30 cellular contexts compared by ENCODE assay signal in genomic region chr11:19996591-19996990, GRCh38.
DNase-seq lines count a peak whose midpoint lies in the region; ATAC-seq, FAIRE-seq and TF ChIP-seq lines count a peak whose summit lies in the region.
"Had no signal": no experiment of that assay in that cellular context is flagged by ENCODE, and none has a peak within 500 bp of the region (broad histone marks: within the 10 kb centered on the region; RNA-seq: fewer than 3 reads in every experiment).

No MANE protein-coding gene starts in this region.

- H4K20me1 ChIP-seq in Karpas-422 (ENCODE audit: insufficient read depth, low read depth, low read length), result no peaks in the 10 kb centered on the region

- POLR2A ChIA-PET in A549 (lab: Yijun Ruan, JAX), result no interaction called here

- no peak overlapping the region for H3K4me3 Mint-ChIP-seq in Calu3 (ENCODE audit: low read depth, unreplicated experiment)
- no peak overlapping the region for H3K4me3 Mint-ChIP-seq in nephron
- H3K4me3 Mint-ChIP-seq: B cell; CD8-positive, alpha-beta T cell had no signal

- intact Hi-C loops in Calu3 (cut with micrococcal nuclease; ENCODE audit: unreplicated experiment) (no loop called here), esophagus squamous epithelium (cut with DNase I) (no loop called here)

- DNase-seq in A549 (ENCODE audit: low read depth in 1 of 2, low spot score in 1 of 2), result no peak
- DNase-seq in Calu3, result no peak
- DNase-seq in adipocyte (ENCODE audit: low read depth), result no peak
- no peak for DNase-seq in HT-29 (ENCODE audit: low spot score)
- DNase-seq in esophagus squamous epithelium (lab: John Stamatoyannopoulos, UW), result no peak
- no peak for DNase-seq in Karpas-422
- DNase-seq: Caco-2; CD8-positive, alpha-beta T cell; DMS 273 treated with DMSO at 0.1 percent for 48 hours; DMS79; EL; HCEC 1CT; MG63; NCI-H1105 treated with DMSO at 0.1 percent for 48 hours; NCI-H146; NCI-H1930; NCI-H2107; NCI-H524; NCI-H774; PC-9 had no signal

- WGBS in A549 (ENCODE audit: missing lambda C conversion rate), result 75% methylated on average over 5 of the region's 5 CpGs
- WGBS in esophagus squamous epithelium, 2 donors, result 70 to 79% methylated on average over 5 of the region's 5 CpGs

- ATAC-seq in A549 (no peak), HG03342 (IDR thresholded peaks at IDR 0.05; ENCODE audit: unreplicated experiment) (no peak)
- ATAC-seq: CD8-positive, alpha-beta T cell; HepG2; K562; Right ventricle myocardium inferior had no signal

- no peak for TF ChIP-seq POLR2A in A549 (IDR thresholded peaks at IDR 0.05; ENCODE audit: low read length)
- no peak for TF ChIP-seq POLR2A in esophagus squamous epithelium (IDR thresholded peaks at IDR 0.05)

- H3K9me3 ChIP-seq in A549 (peaks cover 10% of the 10 kb centered on the region; the same call in 2 of the 3 replicates), adipocyte (ENCODE audit: control insufficient read depth, low read length) (no peaks in the 10 kb centered on the region), esophagus squamous epithelium (no peaks in the 10 kb centered on the region), Karpas-422 (ENCODE audit: low read length) (no peaks in the 10 kb centered on the region)
- H3K9me3 ChIP-seq: Caco-2, MG63, SJSA1 had no signal

- H3K36me3 Mint-ChIP-seq in Calu3 (ENCODE audit: insufficient read depth, unreplicated experiment) (peaks cover 11% of the 10 kb centered on the region), nephron (ENCODE audit: low read depth) (no peaks in the 10 kb centered on the region)
- H3K36me3 Mint-ChIP-seq: CD8-positive, alpha-beta T cell had no signal

- CTCF ChIA-PET in A549 (lab: Yijun Ruan, JAX) (interaction anchor here (1.1 to 1.4 kb wide), 3 partner anchors 10 to 114 kb away, joined by 3 to 4 read pairs (median 3); no protein-coding TSS in a partner anchor), Calu3 (lab: Charles Lee) (no interaction called here)

- no peaks in the 10 kb centered on the region for H3K9me2 ChIP-seq in Karpas-422 (replicated peaks; ENCODE audit: insufficient read depth, low read length)

- FAIRE-seq in A549 (lab: Jason Lieb, UNC), result no peak
- FAIRE-seq: GM12892, H1, HepG2 had no signal

- TF ChIP-seq EP300 in A549 (IDR thresholded peaks at IDR 0.05), result no peak

- no peaks in the 10 kb centered on the region for H3K27me3 ChIP-seq in adipocyte (replicated peaks; ENCODE audit: control insufficient read depth, insufficient read depth, low read length)
- H3K27me3 ChIP-seq in esophagus squamous epithelium, result no peaks in the 10 kb centered on the region
- no peaks in the 10 kb centered on the region; the same call in 1 of the 2 replicates for H3K27me3 ChIP-seq in Karpas-422 (ENCODE audit: low read length)
- H3K27me3 ChIP-seq: MG63, SJSA1 had no signal

- H3K27ac Mint-ChIP-seq in Calu3 (ENCODE audit: unreplicated experiment) (peak overlapping the region; percentile 57), nephron (peak overlapping the region; percentile 30 to 56 (median 41))
- H3K27ac Mint-ChIP-seq: B cell; CD8-positive, alpha-beta T cell had no signal

- H3K4me1 ChIP-seq in A549 (peaks cover 50% of the 10 kb centered on the region), adipocyte (ENCODE audit: control insufficient read depth, insufficient read depth, low read length) (peaks cover 22% of the 10 kb centered on the region), esophagus squamous epithelium (peaks cover 0 to 23% (median 3%) of the 10 kb centered on the region in 3 donors), Karpas-422 (ENCODE audit: low read length) (no peaks in the 10 kb centered on the region)

- no peaks in the 10 kb centered on the region for H3K79me2 ChIP-seq in Karpas-422 (ENCODE audit: low read length)

- H3K9ac ChIP-seq in adipocyte (ENCODE audit: low read length) (peak overlapping the region; percentile 44), Karpas-422 (ENCODE audit: low read length) (no peak overlapping the region)

- H3K27ac ChIP-seq in A549 (peak overlapping the region; percentile 80 to 99), esophagus squamous epithelium (no peak overlapping the region), Karpas-422 (ENCODE audit: low read length) (no peak overlapping the region)
- H3K27ac ChIP-seq: C4-2B, SJSA1 had no signal

- H3K4me1 Mint-ChIP-seq in Calu3 (ENCODE audit: low read depth, unreplicated experiment), result peaks cover 45% of the 10 kb centered on the region
- peaks cover 53% of the 10 kb centered on the region for H3K4me1 Mint-ChIP-seq in nephron
- H3K4me1 Mint-ChIP-seq: B cell had no signal

- TF ChIP-seq RAD21 in A549 (conservative IDR thresholded peaks at IDR 0.05 in 1 of 2, IDR thresholded peaks at IDR 0.05 in 1 of 2), result no peak

- H3K36me3 ChIP-seq in adipocyte (ENCODE audit: control insufficient read depth, insufficient read depth, low read length, severe bottlenecking) (peaks cover 45% of the 10 kb centered on the region), esophagus squamous epithelium (peaks cover 0 to 8% (median 0%) of the 10 kb centered on the region in 3 donors), Karpas-422 (ENCODE audit: insufficient read depth, low read length) (no peaks in the 10 kb centered on the region)

- H3K27me3 Mint-ChIP-seq in Calu3 (ENCODE audit: unreplicated experiment), result no peaks in the 10 kb centered on the region
- peaks cover 7% of the 10 kb centered on the region for H3K27me3 Mint-ChIP-seq in nephron (ENCODE audit: low read depth)

- BruUV-seq in Calu3 (replicated peaks; lab: Mats Ljungman, UMichigan), result no TSS peak

- no peak overlapping the region for H2AFZ ChIP-seq in Karpas-422 (ENCODE audit: low read length)
- H2AFZ ChIP-seq: PC-9 had no signal

- H3K4me2 ChIP-seq in A549, result peak overlapping the region; percentile 59; the same call in 2 of the 3 replicates
- H3K4me2 ChIP-seq in Karpas-422 (ENCODE audit: low read depth, low read length, poor library complexity, severe bottlenecking), result no peak overlapping the region
- H3K4me2 ChIP-seq: PC-9 had no signal

- no peak overlapping the region for H3K4me3 ChIP-seq in A549
- no peak overlapping the region for H3K4me3 ChIP-seq in adipocyte (ENCODE audit: low read length)
- no peak overlapping the region for H3K4me3 ChIP-seq in esophagus squamous epithelium
- H3K4me3 ChIP-seq in Karpas-422 (ENCODE audit: low read length), result no peak overlapping the region
- H3K4me3 ChIP-seq: K562, MG63, PC-9, SJSA1 had no signal

- TF ChIP-seq CTCF in A549 (IDR thresholded peaks at IDR 0.05) (no peak), Calu3 (IDR thresholded peaks at IDR 0.05; ENCODE audit: unreplicated experiment) (no peak), nephron (IDR thresholded peaks at IDR 0.05; ENCODE audit: unreplicated experiment in 3 of 3) (no peak), esophagus squamous epithelium (IDR thresholded peaks at IDR 0.05) (no peak)

- H3K9me3 Mint-ChIP-seq in Calu3 (ENCODE audit: low read depth, unreplicated experiment) (no peaks in the 10 kb centered on the region), nephron (no peaks in the 10 kb centered on the region)

TF ChIP-seq in A549, 52 proteins besides CTCF, POLR2A, EP300 and RAD21:
- TF ChIP-seq CHD2 (IDR thresholded peaks at IDR 0.05; ENCODE audit: low read length, partially characterized antibody) (no peak), NR3C1 (IDR thresholded peaks at IDR 0.05) (no peak), KDM5A (IDR thresholded peaks at IDR 0.05) (no peak), TP53 (CRISPR knock-in tag; IDR thresholded peaks at IDR 0.05) (no peak), ESRRA (IDR thresholded peaks at IDR 0.05; ENCODE audit: borderline replicate concordance, low read length) (no peak), SREBF2 (IDR thresholded peaks at IDR 0.05) (no peak), ZC3H11A (IDR thresholded peaks at IDR 0.05) (no peak), BHLHE40 (IDR thresholded peaks at IDR 0.05; ENCODE audit: low read depth, low read length) (no peak), RARB (CRISPR knock-in tag; IDR thresholded peaks at IDR 0.05) (no peak), HES2 (IDR thresholded peaks at IDR 0.05) (no peak), NFE2L2 (conservative IDR thresholded peaks at IDR 0.05; ENCODE audit: low read length) (no peak), ZFP36 (IDR thresholded peaks at IDR 0.05; ENCODE audit: borderline replicate concordance, partially characterized antibody) (no peak), HDAC2 (IDR thresholded peaks at IDR 0.05) (no peak), FOSB (CRISPR knock-in tag; IDR thresholded peaks at IDR 0.05) (no peak), ZSCAN20 (CRISPR knock-in tag; IDR thresholded peaks at IDR 0.05) (no peak), MAX (IDR thresholded peaks at IDR 0.05) (no peak)

Comparison
In these comparisons a context has a peak if more than half of its experiments do, and no peak if none do; other contexts are left out.
1. H3K27ac ChIP-seq: peak in A549 (2 of 2); none in esophagus squamous epithelium (0 of 4) and Karpas-422 (single experiment).